9 cellular contexts compared by ENCODE assay signal in the genomic region with DNA sequence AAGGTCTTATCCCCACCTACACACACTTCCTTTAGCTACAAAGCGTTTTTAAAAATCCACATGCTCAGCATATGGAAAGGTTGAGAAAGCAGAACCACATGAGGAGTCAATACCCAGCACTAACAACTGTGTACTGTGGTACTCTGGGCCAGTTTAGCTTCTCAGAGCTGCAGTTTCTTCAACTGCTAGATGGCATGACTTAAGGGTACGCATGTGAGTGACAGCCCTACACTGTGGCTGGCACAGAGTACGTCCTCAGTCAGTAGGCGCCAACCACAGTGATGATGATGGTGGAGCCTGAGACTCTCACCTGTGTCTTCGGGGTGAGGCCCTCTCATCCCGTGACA. TPM values are rescaled to one million over a fixed set of nuclear protein-coding genes. Genes with fewer than 3 reads are reported as not detected.
DNase-seq lines count a peak whose midpoint lies in the region; ATAC-seq, FAIRE-seq and TF ChIP-seq lines count a peak whose summit lies in the region.
"Had no signal": no experiment of that assay in that cellular context is flagged by ENCODE, and none has a peak within 500 bp of the region (broad histone marks: within the 10 kb centered on the region; RNA-seq: fewer than 3 reads in every experiment).

No MANE protein-coding gene starts in this region.

- TF ChIP-seq POLR2A in HepG2 (IDR thresholded peaks at IDR 0.05; ENCODE audit: insufficient read depth in 1 of 2, low read depth in 2 of 2, low read length in 2 of 2), result no peak
- TF ChIP-seq POLR2A in testis (IDR thresholded peaks at IDR 0.05), result no peak

- H3K9me3 ChIP-seq in T-helper 17 cell (ENCODE audit: control insufficient read depth, low read length, poor library complexity, severe bottlenecking) (no peaks in the 10 kb centered on the region), HepG2 (ENCODE audit: low read length) (no peaks in the 10 kb centered on the region), testis (no peaks in the 10 kb centered on the region)

- ATAC-seq in T-helper 17 cell (peak; percentile 74), HepG2 (no peak; the same call in 2 of the 3 replicates), omental fat pad (ENCODE audit: low FRiP score) (no peak)
- peak; percentile 62 to 63 for ATAC-seq in stimulated activated naive B cell treated with anti-CD40 and anti-IgM and Interleukin-4, amounts not matched to agents 10 μg/mL and 1 μg/mL and 100 μg/mL, for 72 hours (replicated peaks)

- no peak overlapping the region for H2AFZ ChIP-seq in HepG2 (ENCODE audit: low read length)

- H3K4me3 ChIP-seq in HepG2 (replicated peaks in 1 of 3; ENCODE audit: insufficient read depth in 1 of 3, low read depth in 2 of 3, low read length in 3 of 3) (no peak overlapping the region), testis (no peak overlapping the region)

- in situ Hi-C loops in HepG2 (cut with HindIII; ENCODE audit: extremely low pct_ligation_motif_present, low pct_unique_long_range_greater_than_20kb), result no loop called here

- intact Hi-C loops in activated naive CD4-positive, alpha-beta T cell treated with anti-CD3 and anti-CD28 coated beads for 36 hours (cut with micrococcal nuclease), result loop anchor here (1.0 kb wide), 3 partner anchors 11 to 17 kb away; a partner anchor contains a TSS
- intact Hi-C loops in HepG2 (cut with micrococcal nuclease; ENCODE audit: unreplicated experiment), result no loop called here
- intact Hi-C loops in testis (cut with DNase I; ENCODE audit: low total_unique reads), result no loop called here

- H4K20me1 ChIP-seq in HepG2 (ENCODE audit: insufficient read depth, low read length), result peaks cover 65% of the 10 kb centered on the region

- peak overlapping the region; percentile 86 for H3K4me3 Mint-ChIP-seq in T-helper 17 cell
- H3K4me3 Mint-ChIP-seq in activated naive CD4-positive, alpha-beta T cell treated with anti-CD3 and anti-CD28 coated beads for 36 hours, result no peak overlapping the region
- H3K4me3 Mint-ChIP-seq in stimulated activated naive B cell treated with anti-CD40 and anti-IgM and Interleukin-4, amounts not matched to agents 10 μg/mL and 1 μg/mL and 100 μg/mL, for 72 hours, result peak overlapping the region; percentile 71 to 76

- TF ChIP-seq CTCF in HepG2 (CRISPR knock-in tag; IDR thresholded peaks at IDR 0.05) (no peak), omental fat pad (IDR thresholded peaks at IDR 0.05) (no peak), testis (IDR thresholded peaks at IDR 0.05) (no peak)

- peaks cover 3 to 15% of the 10 kb centered on the region in 2 experiments; a peak in 4 of 5 replicates for H3K36me3 ChIP-seq in HepG2 (replicated peaks in 1 of 2; ENCODE audit: control insufficient read depth in 1 of 2, insufficient read depth in 2 of 2, low read length in 2 of 2)
- no peaks in the 10 kb centered on the region for H3K36me3 ChIP-seq in testis (ENCODE audit: low read depth, missing control alignments)

- no peak for FAIRE-seq in HepG2 (lab: Jason Lieb, UNC)
- FAIRE-seq: TTC549 had no signal

- 94% methylated on average over 6 of the region's 6 CpGs for WGBS in HepG2 (ENCODE audit: low lambda C conversion rate)
- WGBS in testis, 2 donors, result 83 to 86% methylated on average over 6 of the region's 6 CpGs

- peaks cover 86% of the 10 kb centered on the region for H3K79me2 ChIP-seq in HepG2 (ENCODE audit: insufficient read depth, low read length)

- BruUV-seq in HepG2 (replicated peaks; lab: Mats Ljungman, UMichigan), result TSS peak; percentile 5

- no peak overlapping the region for H3K4me2 ChIP-seq in HepG2 (ENCODE audit: low read depth, low read length)

- H3K9ac ChIP-seq in HepG2 (ENCODE audit: insufficient read depth, low read depth, low read length), result no peak overlapping the region

- DNase-seq in T-helper 17 cell (no peak), HepG2 (ENCODE audit: low spot score) (no peak), GF-D8 (lab: John Stamatoyannopoulos, UW) (no peak), omental fat pad (ENCODE audit: low spot score) (no peak), testis (no peak)
- DNase-seq in activated naive CD4-positive, alpha-beta T cell treated with anti-CD3 and anti-CD28 coated beads for 36 hours, result peak; percentile 65
- DNase-seq in stimulated activated naive B cell treated with anti-CD40 and anti-IgM and Interleukin-4, amounts not matched to agents 10 μg/mL and 1 μg/mL and 100 μg/mL, for 72 hours, result no peak
- DNase-seq: NCI-H1930 had no signal

- peaks cover 86% of the 10 kb centered on the region for H3K4me1 ChIP-seq in HepG2 (ENCODE audit: insufficient read depth, low read length)
- H3K4me1 ChIP-seq in testis, result peaks cover 43% of the 10 kb centered on the region

- no peaks in the 10 kb centered on the region for H3K27me3 Mint-ChIP-seq in T-helper 17 cell
- no peaks in the 10 kb centered on the region for H3K27me3 Mint-ChIP-seq in activated naive CD4-positive, alpha-beta T cell treated with anti-CD3 and anti-CD28 coated beads for 36 hours (ENCODE audit: low read depth)
- H3K27me3 Mint-ChIP-seq in stimulated activated naive B cell treated with anti-CD40 and anti-IgM and Interleukin-4, amounts not matched to agents 10 μg/mL and 1 μg/mL and 100 μg/mL, for 72 hours, result no peaks in the 10 kb centered on the region

- POLR2A ChIA-PET in HepG2 (lab: Yijun Ruan, JAX), result interaction anchor here (1.0 to 1.2 kb wide), 2 partner anchors 18 to 21 kb away, joined by 3 to 5 read pairs; a partner anchor contains a TSS

- H3K36me3 Mint-ChIP-seq in T-helper 17 cell (ENCODE audit: low read depth), result no peaks in the 10 kb centered on the region
- H3K36me3 Mint-ChIP-seq in activated naive CD4-positive, alpha-beta T cell treated with anti-CD3 and anti-CD28 coated beads for 36 hours (ENCODE audit: low read depth), result peaks cover 12% of the 10 kb centered on the region
- H3K36me3 Mint-ChIP-seq in stimulated activated naive B cell treated with anti-CD40 and anti-IgM and Interleukin-4, amounts not matched to agents 10 μg/mL and 1 μg/mL and 100 μg/mL, for 72 hours, result peaks cover 53 to 72% of the 10 kb centered on the region in 2 donors

- TF ChIP-seq EP300 in HepG2 (IDR thresholded peaks at IDR 0.05; ENCODE audit: low read depth in 2 of 2, low read length in 2 of 2) (no peak), HepG2 (CRISPR knock-in tag; IDR thresholded peaks at IDR 0.05; ENCODE audit: borderline replicate concordance) (no peak)

- no peaks in the 10 kb centered on the region for H3K9me3 Mint-ChIP-seq in activated naive CD4-positive, alpha-beta T cell treated with anti-CD3 and anti-CD28 coated beads for 36 hours
- peaks cover 0 to 2% of the 10 kb centered on the region in 2 donors for H3K9me3 Mint-ChIP-seq in stimulated activated naive B cell treated with anti-CD40 and anti-IgM and Interleukin-4, amounts not matched to agents 10 μg/mL and 1 μg/mL and 100 μg/mL, for 72 hours

- H3K27ac ChIP-seq in HepG2 (ENCODE audit: extremely low read length, insufficient read depth, low read length), result no peak overlapping the region
- no peak overlapping the region for H3K27ac ChIP-seq in testis

- CTCF ChIA-PET in activated naive CD4-positive, alpha-beta T cell treated with anti-CD3 and anti-CD28 coated beads for 36 hours (lab: Charles Lee), result interaction anchor here (0.7 to 2.0 kb wide), 7 partner anchors 10 to 471 kb away, joined by 3 to 10 read pairs (median 4); a partner anchor contains a TSS
- CTCF ChIA-PET in HepG2 (lab: Yijun Ruan, JAX; ENCODE audit: low intra/inter-chr PET ratio, low total read pairs), result no interaction called here

- H3K4me1 Mint-ChIP-seq in T-helper 17 cell, result peaks cover 72% of the 10 kb centered on the region
- peaks cover 84% of the 10 kb centered on the region for H3K4me1 Mint-ChIP-seq in activated naive CD4-positive, alpha-beta T cell treated with anti-CD3 and anti-CD28 coated beads for 36 hours (ENCODE audit: low read depth)
- H3K4me1 Mint-ChIP-seq in stimulated activated naive B cell treated with anti-CD40 and anti-IgM and Interleukin-4, amounts not matched to agents 10 μg/mL and 1 μg/mL and 100 μg/mL, for 72 hours, result peaks cover 74 to 92% of the 10 kb centered on the region in 2 donors

- H3K27ac Mint-ChIP-seq in T-helper 17 cell, result peak overlapping the region; percentile 96
- peak overlapping the region; percentile 92 for H3K27ac Mint-ChIP-seq in activated naive CD4-positive, alpha-beta T cell treated with anti-CD3 and anti-CD28 coated beads for 36 hours
- peak overlapping the region; percentile 90 for H3K27ac Mint-ChIP-seq in stimulated activated naive B cell treated with anti-CD40 and anti-IgM and Interleukin-4, amounts not matched to agents 10 μg/mL and 1 μg/mL and 100 μg/mL, for 72 hours

- no peak for TF ChIP-seq RAD21 in HepG2 (CRISPR knock-in tag; IDR thresholded peaks at IDR 0.05)

- H3K27me3 ChIP-seq in HepG2 (ENCODE audit: control insufficient read depth in 1 of 2, insufficient read depth in 2 of 2, low read length in 2 of 2), result no peaks in the 10 kb centered on the region
- no peaks in the 10 kb centered on the region for H3K27me3 ChIP-seq in testis

RNA-seq across cellular contexts. Expression of a gene that starts 17.4 kb away (rescaled TPM):
- total RNA-seq in T-helper 17 cell (10 to 100 TPM; 67.6 to 75.8 TPM), HepG2 (2016; rRNA removed; fragmentation: Illumina TruSeq; extraction: Trizol) (49.5 and 55.2 TPM in 2 replicates), omental fat pad (10 to 100 TPM; 30.8 to 61.5 (median 45.4) TPM), testis (10 to 100 TPM; 59.6 to 66.6 TPM)
- 10 to 100 TPM; 37.6 to 43.0 TPM for total RNA-seq in activated naive CD4-positive, alpha-beta T cell treated with anti-CD3 and anti-CD28 coated beads for 36 hours
- total RNA-seq in HepG2 (2016; cell fraction: cytosol; rRNA removed; fragmentation: Illumina TruSeq; extraction: Trizol; ENCODE audit: low read depth), result 28.7 and 32.4 TPM in 2 replicates
- 52.2 and 56.9 TPM in 2 replicates for total RNA-seq in HepG2 (2016; cell fraction: insoluble cytoplasmic fraction; rRNA removed; fragmentation: Illumina TruSeq; extraction: Trizol)
- 27.1 and 29.7 TPM in 2 replicates for total RNA-seq in HepG2 (2016; cell fraction: membrane; rRNA removed; fragmentation: Illumina TruSeq; extraction: Trizol)
- 28.6 and 32.0 TPM in 2 replicates for total RNA-seq in HepG2 (2016; cell fraction: nucleus; rRNA removed; fragmentation: Illumina TruSeq; extraction: Trizol)
- polyA plus RNA-seq in HepG2 (2011; rRNA removed) (28.9 and 30.1 TPM in 2 replicates), testis (ENCODE audit: insufficient read depth, low read depth, low replicate concordance) (43.3 TPM)
- polyA plus RNA-seq in HepG2 (2011; cell fraction: cytosol; rRNA removed), result 32.7 and 35.6 TPM in 2 replicates
- 40.0 and 40.6 TPM in 2 replicates for polyA plus RNA-seq in HepG2 (2011; cell fraction: nucleus; rRNA removed)
- polyA plus RNA-seq in HepG2 (2012), result 26.3 and 31.7 TPM in 2 replicates
- 14.7 and 15.4 TPM in 2 replicates for polyA plus RNA-seq in HepG2 (2016; cell fraction: cytosol; fragmentation: Illumina TruSeq; extraction: Trizol; ENCODE audit: low read depth)
- polyA plus RNA-seq in HepG2 (2016; cell fraction: insoluble cytoplasmic fraction; fragmentation: Illumina TruSeq; extraction: Trizol; ENCODE audit: low read depth), result 73.4 and 79.9 TPM in 2 replicates
- 18.7 and 18.8 TPM in 2 replicates for polyA plus RNA-seq in HepG2 (2016; cell fraction: membrane; fragmentation: Illumina TruSeq; extraction: Trizol; ENCODE audit: low read depth)
- polyA plus RNA-seq in HepG2 (2016; cell fraction: nucleus; fragmentation: Illumina TruSeq; extraction: Trizol; ENCODE audit: insufficient read depth, low read depth), result 55.2 TPM in 2 replicates
- polyA minus RNA-seq in HepG2 (2011; rRNA and poly(A)+ RNA removed; ENCODE audit: low replicate concordance), result 53.2 and 59.2 TPM in 2 replicates
- polyA minus RNA-seq in HepG2 (2011; cell fraction: cytosol; rRNA and poly(A)+ RNA removed), result 9.3 and 12.2 TPM in 2 replicates
- polyA minus RNA-seq in HepG2 (2011; cell fraction: nucleus; rRNA and poly(A)+ RNA removed), result 41.3 and 55.9 TPM in 2 replicates

RNA-seq across cellular contexts. Expression of a gene that starts 20.3 kb away (rescaled TPM):
- total RNA-seq in T-helper 17 cell (100 to 1,000 TPM; 285 to 303 TPM), HepG2 (2016; rRNA removed; fragmentation: Illumina TruSeq; extraction: Trizol) (6.0 and 9.7 TPM in 2 replicates), omental fat pad (100 to 1,000 TPM in 1 of 4 donors, 10 to 100 TPM in 3; 17.4 to 113 (median 33.6) TPM), testis (10 to 100 TPM; 40.2 to 44.8 TPM)
- total RNA-seq in activated naive CD4-positive, alpha-beta T cell treated with anti-CD3 and anti-CD28 coated beads for 36 hours, result 10 to 100 TPM; 85.0 to 92.4 TPM
- 1.8 and 2.7 TPM in 2 replicates for total RNA-seq in HepG2 (2016; cell fraction: cytosol; rRNA removed; fragmentation: Illumina TruSeq; extraction: Trizol; ENCODE audit: low read depth)
- total RNA-seq in HepG2 (2016; cell fraction: insoluble cytoplasmic fraction; rRNA removed; fragmentation: Illumina TruSeq; extraction: Trizol), result 6.0 and 8.3 TPM in 2 replicates
- total RNA-seq in HepG2 (2016; cell fraction: membrane; rRNA removed; fragmentation: Illumina TruSeq; extraction: Trizol), result 4.1 and 4.3 TPM in 2 replicates
- 14.8 and 19.9 TPM in 2 replicates for total RNA-seq in HepG2 (2016; cell fraction: nucleus; rRNA removed; fragmentation: Illumina TruSeq; extraction: Trizol)
- polyA plus RNA-seq in HepG2 (2011; rRNA removed) (12.4 and 15.8 TPM in 2 replicates), testis (ENCODE audit: insufficient read depth, low read depth, low replicate concordance) (16.2 TPM)
- 3.6 and 4.9 TPM in 2 replicates for polyA plus RNA-seq in HepG2 (2011; cell fraction: cytosol; rRNA removed)
- 222 and 246 TPM in 2 replicates for polyA plus RNA-seq in HepG2 (2011; cell fraction: nucleus; rRNA removed)
- polyA plus RNA-seq in HepG2 (2012), result 7.9 and 16.7 TPM in 2 replicates
- polyA plus RNA-seq in HepG2 (2016; cell fraction: cytosol; fragmentation: Illumina TruSeq; extraction: Trizol; ENCODE audit: low read depth), result 0.67 and 0.80 TPM in 2 replicates
- polyA plus RNA-seq in HepG2 (2016; cell fraction: insoluble cytoplasmic fraction; fragmentation: Illumina TruSeq; extraction: Trizol; ENCODE audit: low read depth), result 6.4 and 7.7 TPM in 2 replicates
- 1.5 and 1.8 TPM in 2 replicates for polyA plus RNA-seq in HepG2 (2016; cell fraction: membrane; fragmentation: Illumina TruSeq; extraction: Trizol; ENCODE audit: low read depth)
- polyA plus RNA-seq in HepG2 (2016; cell fraction: nucleus; fragmentation: Illumina TruSeq; extraction: Trizol; ENCODE audit: insufficient read depth, low read depth), result 69.9 and 76.5 TPM in 2 replicates
- 8.9 and 19.6 TPM in 2 replicates for polyA minus RNA-seq in HepG2 (2011; rRNA and poly(A)+ RNA removed; ENCODE audit: low replicate concordance)
- 2.9 and 3.9 TPM in 2 replicates for polyA minus RNA-seq in HepG2 (2011; cell fraction: cytosol; rRNA and poly(A)+ RNA removed)
- polyA minus RNA-seq in HepG2 (2011; cell fraction: nucleus; rRNA and poly(A)+ RNA removed), result 18.7 and 21.3 TPM in 2 replicates

Comparison
In these comparisons a context has a peak if more than half of its experiments do, and no peak if none do; other contexts are left out.
1. ATAC-seq: peak in T-helper 17 cell (single experiment) and stimulated activated naive B cell treated with anti-CD40 and anti-IgM and Interleukin-4, amounts not matched to agents 10 μg/mL and 1 μg/mL and 100 μg/mL, for 72 hours (2 of 2); none in HepG2 (single experiment) and omental fat pad (single experiment).
2. Peak in every context shown above with its lines, with median percentiles within 50 percentile points of each other: H3K27ac Mint-ChIP-seq.